In genomic region chr5:54837939-54838457, GRCh38 we compare ENCODE assay signal across 12 cellular contexts.
DNase-seq lines count a peak whose midpoint lies in the region; ATAC-seq and TF ChIP-seq lines count a peak whose summit lies in the region.
"Had no signal": no experiment of that assay in that cellular context is flagged by ENCODE, and none has a peak within 500 bp of the region (broad histone marks: within the 10 kb centered on the region; RNA-seq: fewer than 3 reads in every experiment).

No MANE protein-coding gene starts in this region.

- H3K36me3 ChIP-seq in OCI-LY3 (replicated peaks; ENCODE audit: low read depth, low read length) (no peaks in the 10 kb centered on the region), stomach (no peaks in the 10 kb centered on the region), aorta (ENCODE audit: control insufficient read depth in 1 of 2, insufficient read depth in 2 of 2, low read length in 1 of 2) (no peaks in the 10 kb centered on the region)

- H3K36me3 Mint-ChIP-seq in nephron (ENCODE audit: low read depth), result no peaks in the 10 kb centered on the region
- H3K36me3 Mint-ChIP-seq: CD4-positive, alpha-beta memory T cell had no signal

- H3K27me3 Mint-ChIP-seq in nephron (ENCODE audit: low read depth), result no peaks in the 10 kb centered on the region

- peaks cover 10% of the 10 kb centered on the region for H3K4me1 Mint-ChIP-seq in nephron

- 0 out of 2 replicates have a peak overlapping the region, but pooled peaks have one; percentile 4 for H3K4me2 ChIP-seq in OCI-LY3 (ENCODE audit: low read length)

- no peaks in the 10 kb centered on the region for H3K79me2 ChIP-seq in OCI-LY3 (ENCODE audit: low read length)

- H3K4me3 Mint-ChIP-seq in nephron, result no peak overlapping the region
- H3K4me3 Mint-ChIP-seq: CD4-positive, alpha-beta memory T cell had no signal

- intact Hi-C loops in stomach (cut with DNase I; ENCODE audit: low total_unique reads), result no loop called here
- intact Hi-C loops in aorta (cut with DNase I), result no loop called here
- intact Hi-C loops in cardiac septum (cut with DNase I), result no loop called here

- H3K27ac ChIP-seq in OCI-LY3 (ENCODE audit: low read length) (no peak overlapping the region), stomach (peak overlapping the region in 3 of 5 donors; percentile 39 to 65 (median 57)), aorta (ENCODE audit: low read depth in 1 of 2, low read length in 2 of 2) (no peak overlapping the region)

- H2AFZ ChIP-seq in OCI-LY3 (ENCODE audit: low read depth, low read length), result peak overlapping the region; percentile 67; the same call in 1 of the 2 replicates

- H3K27ac Mint-ChIP-seq in nephron, result peak overlapping the region; percentile 13 to 22 (median 16)
- H3K27ac Mint-ChIP-seq: CD4-positive, alpha-beta memory T cell had no signal

- H3K4me3 ChIP-seq in OCI-LY3 (ENCODE audit: low read length), result no peak overlapping the region
- H3K4me3 ChIP-seq in stomach, result no peak overlapping the region
- no peak overlapping the region for H3K4me3 ChIP-seq in aorta (ENCODE audit: low read length in 2 of 2)

- H3K4me1 ChIP-seq in OCI-LY3 (ENCODE audit: low read length), result peaks cover 30% of the 10 kb centered on the region
- H3K4me1 ChIP-seq in stomach, result peaks cover 0 to 51% (median 16%) of the 10 kb centered on the region in 4 donors
- no peaks in the 10 kb centered on the region for H3K4me1 ChIP-seq in aorta (ENCODE audit: control insufficient read depth in 1 of 2, insufficient read depth in 2 of 2, low read length in 2 of 2)

- no peaks in the 10 kb centered on the region for H4K20me1 ChIP-seq in OCI-LY3 (ENCODE audit: insufficient read depth, low read length)

- no peak overlapping the region for H3K9ac ChIP-seq in OCI-LY3 (ENCODE audit: low read length)

- no peaks in the 10 kb centered on the region for H3K9me3 Mint-ChIP-seq in nephron
- H3K9me3 Mint-ChIP-seq: CD4-positive, alpha-beta memory T cell had no signal

- ATAC-seq in aorta (ENCODE audit: low FRiP score) (no peak), HG02970 (IDR thresholded peaks at IDR 0.05; ENCODE audit: low FRiP score, unreplicated experiment) (no peak)
- ATAC-seq: PC-3, SK-N-SH treated with all-trans-retinoic acid at 6 μM for 48 hours had no signal

- TF ChIP-seq EP300 in stomach (IDR thresholded peaks at IDR 0.05), result no peak

- H3K9me3 ChIP-seq in OCI-LY3 (ENCODE audit: insufficient read depth, low read length) (no peaks in the 10 kb centered on the region), stomach (no peaks in the 10 kb centered on the region), aorta (ENCODE audit: control insufficient read depth, low read length) (no peaks in the 10 kb centered on the region)

- TF ChIP-seq POLR2A in stomach (IDR thresholded peaks at IDR 0.05), result no peak

- DNase-seq in NCI-H1436 (lab: John Stamatoyannopoulos, UW) (peak; percentile 43), stomach (no peak), aorta (no peak), cardiac septum (ENCODE audit: low spot score) (no peak)
- DNase-seq: CD4-positive, alpha-beta memory T cell; MM.1S; NCI-H1105; PC-3 had no signal

- H3K27me3 ChIP-seq in OCI-LY3 (ENCODE audit: low read depth, low read length), result no peaks in the 10 kb centered on the region
- no peaks in the 10 kb centered on the region for H3K27me3 ChIP-seq in stomach
- no peaks in the 10 kb centered on the region for H3K27me3 ChIP-seq in aorta (ENCODE audit: control insufficient read depth in 1 of 2, insufficient read depth in 2 of 2, low read length in 1 of 2)

- TF ChIP-seq CTCF in OCI-LY3 (IDR thresholded peaks at IDR 0.05; ENCODE audit: low read depth, low read length), result no peak
- no peak for TF ChIP-seq CTCF in nephron (IDR thresholded peaks at IDR 0.05; ENCODE audit: unreplicated experiment in 3 of 3)
- no peak for TF ChIP-seq CTCF in stomach (IDR thresholded peaks at IDR 0.05)

- WGBS in stomach, 5 donors, result 31 to 61% (median 44%) methylated on average over 6 of the region's 6 CpGs
- WGBS in aorta, 2 donors, result 91 to 92% methylated on average over 6 of the region's 6 CpGs

Comparison
In these comparisons a context has a peak if more than half of its experiments do, and no peak if none do; other contexts are left out.
1. H3K27ac ChIP-seq: peak in stomach (3 of 5); none in OCI-LY3 (single experiment) and aorta (0 of 2).